ENCODE assay signal across 8 cellular contexts in the genomic region with DNA sequence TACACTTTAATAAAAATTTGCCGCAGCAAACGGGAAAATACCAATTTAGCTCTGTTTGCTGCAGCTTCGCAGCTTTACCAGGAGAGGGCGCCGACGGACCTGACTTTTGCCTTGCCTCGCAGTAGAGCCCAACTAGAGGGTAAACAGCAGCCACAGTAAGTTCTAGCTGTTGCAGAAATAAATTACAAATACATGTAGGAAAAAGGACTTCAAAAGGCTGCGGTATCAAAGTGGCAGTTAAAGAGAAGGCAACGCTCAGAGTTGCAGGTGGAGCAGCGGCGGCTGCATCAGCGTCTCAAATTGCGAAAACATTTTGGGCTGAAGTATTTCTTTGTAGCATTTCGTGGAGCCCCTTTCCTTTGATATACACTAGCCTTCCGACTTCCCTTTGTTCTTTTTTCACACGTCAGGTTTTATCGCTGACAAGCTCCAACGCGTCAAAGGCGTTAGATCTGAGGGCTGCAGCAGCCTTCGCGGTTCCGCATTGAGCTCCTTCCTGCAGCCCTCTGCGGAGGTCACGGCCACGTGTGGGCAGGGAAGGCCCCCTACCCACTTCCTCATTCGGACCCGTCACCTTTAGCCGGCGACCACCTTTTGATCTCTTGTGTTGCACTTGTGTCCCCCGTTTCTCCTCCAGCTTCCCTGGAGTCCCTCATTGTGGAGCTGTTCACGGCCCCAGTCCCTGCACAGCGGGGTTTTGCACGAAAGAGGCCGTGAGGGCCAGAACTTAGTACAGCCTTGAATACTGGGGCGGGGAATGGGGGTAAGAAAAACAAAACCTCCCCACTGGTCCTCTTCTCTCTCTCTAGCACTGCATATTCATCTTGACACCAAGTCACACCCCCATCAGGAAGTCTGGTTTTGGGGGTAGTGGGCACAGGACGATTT.
DNase-seq lines count a peak whose midpoint lies in the region; ATAC-seq lines count a peak whose summit lies in the region.

No MANE protein-coding gene starts in this region.

- no peaks in the 10 kb centered on the region for H3K9me3 ChIP-seq in mesodermal cell (ENCODE audit: control insufficient read depth, low read length)

- H3K36me3 Mint-ChIP-seq in effector memory CD8-positive, alpha-beta T cell (ENCODE audit: insufficient read depth), result peaks cover 10% of the 10 kb centered on the region

- H3K27me3 Mint-ChIP-seq in effector memory CD8-positive, alpha-beta T cell, result no peaks in the 10 kb centered on the region

- ATAC-seq in GM18870 (IDR thresholded peaks at IDR 0.05; ENCODE audit: unreplicated experiment) (peak; percentile 35), HG03135 (IDR thresholded peaks at IDR 0.05; ENCODE audit: unreplicated experiment) (peak; percentile 45)
- ATAC-seq in effector memory CD8-positive, alpha-beta T cell (replicated peaks), result peak; percentile 82

- peak overlapping the region; percentile 78 to 85 for H3K4me3 Mint-ChIP-seq in effector memory CD8-positive, alpha-beta T cell

- H3K27ac ChIP-seq in mesodermal cell (ENCODE audit: low read depth, low read length, severe bottlenecking), result no peak overlapping the region

- peak overlapping the region; percentile 11 for H3K4me3 ChIP-seq in mesodermal cell (ENCODE audit: extremely low read depth, insufficient read depth, low read length, poor library complexity, severe bottlenecking)

- H3K4me1 ChIP-seq in mesodermal cell (ENCODE audit: control insufficient read depth, insufficient read depth, low read length, poor library complexity, severe bottlenecking), result peaks cover 11% of the 10 kb centered on the region

- 0 to 3% methylated on average over 27 to 30 of the region's 37 CpGs for WGBS in mesodermal cell (ENCODE audit: insufficient coverage in 2 of 2), 2 experiments

- H3K36me3 ChIP-seq in mesodermal cell (ENCODE audit: control insufficient read depth, insufficient read depth, low read length), result no peaks in the 10 kb centered on the region

- peaks cover 56 to 82% of the 10 kb centered on the region in 2 donors for H3K4me1 Mint-ChIP-seq in effector memory CD8-positive, alpha-beta T cell (ENCODE audit: low read depth in 2 of 2)

- H3K9me3 Mint-ChIP-seq in effector memory CD8-positive, alpha-beta T cell, result no peaks in the 10 kb centered on the region

- peak; percentile 83 for DNase-seq in AG20443 (ENCODE audit: low spot score)
- peak; percentile 58 for DNase-seq in NCI-H69 (lab: John Stamatoyannopoulos, UW)
- peak; percentile 52 to 67 for DNase-seq in activated CD8-positive, alpha-beta memory T cell treated with anti-CD3 and anti-CD28 coated beads for 1 hour (ENCODE audit: extremely low read depth in 1 of 2, low read depth in 1 of 2)
- DNase-seq in effector memory CD8-positive, alpha-beta T cell, result peak; percentile 72 to 73 (median 72)
- DNase-seq in stimulated activated CD8-positive, alpha-beta memory T cell treated with anti-CD3 and anti-CD28 coated beads, Interleukin-15, amount 100 ng/mL, for 4 hours (ENCODE audit: low read depth in 2 of 2), result peak; percentile 38 to 49

- peak overlapping the region; percentile 96 to 98 for H3K27ac Mint-ChIP-seq in effector memory CD8-positive, alpha-beta T cell
